3 cellular contexts compared by ENCODE assay signal in the genomic region with DNA sequence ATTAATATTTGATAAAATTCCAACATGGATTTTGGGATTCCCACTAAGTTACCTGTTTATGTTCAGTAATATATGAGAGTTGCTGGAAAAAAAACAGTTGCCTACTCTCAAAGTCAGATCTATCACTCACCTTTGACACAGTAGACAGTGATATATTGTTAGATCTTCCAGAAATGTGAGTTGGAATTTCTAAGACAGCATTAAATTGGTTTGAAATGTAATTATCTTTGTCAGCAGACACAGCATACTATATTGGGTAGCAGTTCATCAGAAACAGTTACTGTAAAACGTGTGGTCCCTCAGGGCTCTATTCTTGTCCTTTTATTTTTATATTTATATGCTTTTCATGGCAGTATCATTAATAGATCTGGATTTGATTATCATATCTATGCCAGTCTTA.
TF ChIP-seq lines count a peak whose summit lies in the region.

No MANE protein-coding gene starts in this region.

TF ChIP-seq in SK-N-SH, 30 proteins besides CTCF, POLR2A, EP300 and RAD21 (continued from another document):
- TF ChIP-seq, protein P1, sequence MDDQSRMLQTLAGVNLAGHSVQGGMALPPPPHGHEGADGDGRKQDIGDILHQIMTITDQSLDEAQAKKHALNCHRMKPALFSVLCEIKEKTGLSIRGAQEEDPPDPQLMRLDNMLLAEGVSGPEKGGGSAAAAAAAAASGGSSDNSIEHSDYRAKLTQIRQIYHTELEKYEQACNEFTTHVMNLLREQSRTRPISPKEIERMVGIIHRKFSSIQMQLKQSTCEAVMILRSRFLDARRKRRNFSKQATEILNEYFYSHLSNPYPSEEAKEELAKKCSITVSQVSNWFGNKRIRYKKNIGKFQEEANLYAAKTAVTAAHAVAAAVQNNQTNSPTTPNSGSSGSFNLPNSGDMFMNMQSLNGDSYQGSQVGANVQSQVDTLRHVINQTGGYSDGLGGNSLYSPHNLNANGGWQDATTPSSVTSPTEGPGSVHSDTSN (IDR thresholded peaks at IDR 0.05): peak; percentile 62
- TF ChIP-seq TEAD4 (IDR thresholded peaks at IDR 0.05; ENCODE audit: borderline replicate concordance, insufficient read depth) (no peak), NRF1 (IDR thresholded peaks at IDR 0.05; ENCODE audit: low read depth, low read length) (no peak), EZH2phosphoT487 (IDR thresholded peaks at IDR 0.05; ENCODE audit: borderline replicate concordance, low read depth) (no peak), CHD2 (IDR thresholded peaks at IDR 0.05; ENCODE audit: low read length, partially characterized antibody) (no peak)
- TF ChIP-seq, protein P2, sequence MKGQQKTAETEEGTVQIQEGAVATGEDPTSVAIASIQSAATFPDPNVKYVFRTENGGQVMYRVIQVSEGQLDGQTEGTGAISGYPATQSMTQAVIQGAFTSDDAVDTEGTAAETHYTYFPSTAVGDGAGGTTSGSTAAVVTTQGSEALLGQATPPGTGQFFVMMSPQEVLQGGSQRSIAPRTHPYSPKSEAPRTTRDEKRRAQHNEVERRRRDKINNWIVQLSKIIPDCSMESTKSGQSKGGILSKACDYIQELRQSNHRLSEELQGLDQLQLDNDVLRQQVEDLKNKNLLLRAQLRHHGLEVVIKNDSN (IDR thresholded peaks at IDR 0.05; ENCODE audit: borderline replicate concordance, low read depth): no peak
- TF ChIP-seq, protein P3, sequence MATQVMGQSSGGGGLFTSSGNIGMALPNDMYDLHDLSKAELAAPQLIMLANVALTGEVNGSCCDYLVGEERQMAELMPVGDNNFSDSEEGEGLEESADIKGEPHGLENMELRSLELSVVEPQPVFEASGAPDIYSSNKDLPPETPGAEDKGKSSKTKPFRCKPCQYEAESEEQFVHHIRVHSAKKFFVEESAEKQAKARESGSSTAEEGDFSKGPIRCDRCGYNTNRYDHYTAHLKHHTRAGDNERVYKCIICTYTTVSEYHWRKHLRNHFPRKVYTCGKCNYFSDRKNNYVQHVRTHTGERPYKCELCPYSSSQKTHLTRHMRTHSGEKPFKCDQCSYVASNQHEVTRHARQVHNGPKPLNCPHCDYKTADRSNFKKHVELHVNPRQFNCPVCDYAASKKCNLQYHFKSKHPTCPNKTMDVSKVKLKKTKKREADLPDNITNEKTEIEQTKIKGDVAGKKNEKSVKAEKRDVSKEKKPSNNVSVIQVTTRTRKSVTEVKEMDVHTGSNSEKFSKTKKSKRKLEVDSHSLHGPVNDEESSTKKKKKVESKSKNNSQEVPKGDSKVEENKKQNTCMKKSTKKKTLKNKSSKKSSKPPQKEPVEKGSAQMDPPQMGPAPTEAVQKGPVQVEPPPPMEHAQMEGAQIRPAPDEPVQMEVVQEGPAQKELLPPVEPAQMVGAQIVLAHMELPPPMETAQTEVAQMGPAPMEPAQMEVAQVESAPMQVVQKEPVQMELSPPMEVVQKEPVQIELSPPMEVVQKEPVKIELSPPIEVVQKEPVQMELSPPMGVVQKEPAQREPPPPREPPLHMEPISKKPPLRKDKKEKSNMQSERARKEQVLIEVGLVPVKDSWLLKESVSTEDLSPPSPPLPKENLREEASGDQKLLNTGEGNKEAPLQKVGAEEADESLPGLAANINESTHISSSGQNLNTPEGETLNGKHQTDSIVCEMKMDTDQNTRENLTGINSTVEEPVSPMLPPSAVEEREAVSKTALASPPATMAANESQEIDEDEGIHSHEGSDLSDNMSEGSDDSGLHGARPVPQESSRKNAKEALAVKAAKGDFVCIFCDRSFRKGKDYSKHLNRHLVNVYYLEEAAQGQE (IDR thresholded peaks at IDR 0.05; ENCODE audit: low read depth, low read length): no peak

TF ChIP-seq in SK-N-SH treated with all-trans-retinoic acid at 6 μM for 48 hours, 23 proteins besides CTCF, POLR2A, EP300 and RAD21:
- TF ChIP-seq, protein P4, sequence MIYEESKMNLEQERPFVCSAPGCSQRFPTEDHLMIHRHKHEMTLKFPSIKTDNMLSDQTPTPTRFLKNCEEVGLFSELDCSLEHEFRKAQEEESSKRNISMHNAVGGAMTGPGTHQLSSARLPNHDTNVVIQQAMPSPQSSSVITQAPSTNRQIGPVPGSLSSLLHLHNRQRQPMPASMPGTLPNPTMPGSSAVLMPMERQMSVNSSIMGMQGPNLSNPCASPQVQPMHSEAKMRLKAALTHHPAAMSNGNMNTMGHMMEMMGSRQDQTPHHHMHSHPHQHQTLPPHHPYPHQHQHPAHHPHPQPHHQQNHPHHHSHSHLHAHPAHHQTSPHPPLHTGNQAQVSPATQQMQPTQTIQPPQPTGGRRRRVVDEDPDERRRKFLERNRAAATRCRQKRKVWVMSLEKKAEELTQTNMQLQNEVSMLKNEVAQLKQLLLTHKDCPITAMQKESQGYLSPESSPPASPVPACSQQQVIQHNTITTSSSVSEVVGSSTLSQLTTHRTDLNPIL (CRISPR knock-in tag; IDR thresholded peaks at IDR 0.05; ENCODE audit: low read depth): peak; percentile 53; the same call in 1 of the 2 replicates
- TF ChIP-seq ISL1 (CRISPR knock-in tag; IDR thresholded peaks at IDR 0.05) (peak; percentile 91), TOX (CRISPR knock-in tag; IDR thresholded peaks at IDR 0.05; ENCODE audit: borderline replicate concordance) (no peak)
TF ChIP-seq in SK-N-SH treated with all-trans-retinoic acid at 6 μM for 48 hours: peak in this region for 2.

TF ChIP-seq in neural cell, 6 proteins besides CTCF, POLR2A, EP300 and RAD21 (continued from another document):
- TF ChIP-seq, protein P3 (IDR thresholded peaks at IDR 0.05; ENCODE audit: borderline replicate concordance): peak; percentile 86
